In the genomic region with DNA sequence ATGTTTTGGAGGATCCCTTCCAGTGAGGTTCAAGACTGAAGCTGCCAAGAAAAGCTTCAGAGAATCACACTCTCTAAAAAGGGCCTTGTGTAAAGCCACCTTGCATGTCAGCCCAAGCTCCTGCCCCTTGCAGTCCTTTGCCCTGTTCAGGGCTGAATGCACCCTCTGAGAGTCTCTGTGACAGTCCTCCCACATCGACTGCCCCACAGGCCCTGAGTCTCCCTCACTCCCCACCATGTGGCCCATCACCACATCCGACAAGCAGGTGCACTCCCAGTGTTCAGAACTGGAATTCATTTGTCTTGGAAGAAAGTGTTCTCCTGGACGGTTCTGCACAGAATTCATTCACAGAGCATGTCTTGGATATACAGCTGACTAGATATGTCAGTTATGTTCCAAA, we compare ENCODE assay signal across 1 cellular context.
TF ChIP-seq lines count a peak whose summit lies in the region.

No MANE protein-coding gene starts in this region.

TF ChIP-seq in H1, 55 proteins besides CTCF, POLR2A, EP300 and RAD21:
- TF ChIP-seq POLR2AphosphoS5 (IDR thresholded peaks at IDR 0.05; ENCODE audit: low read depth, low read length) (no peak), TCF12 (IDR thresholded peaks at IDR 0.05; ENCODE audit: low read depth, low read length) (no peak), CBX5 (IDR thresholded peaks at IDR 0.05; ENCODE audit: low read depth, low read length) (no peak), JUND (IDR thresholded peaks at IDR 0.05; ENCODE audit: low read length) (no peak), BACH1 (IDR thresholded peaks at IDR 0.05; ENCODE audit: low read length) (no peak), CHD1 (IDR thresholded peaks at IDR 0.05; ENCODE audit: low read depth, low read length) (no peak), MAFK (IDR thresholded peaks at IDR 0.05; ENCODE audit: low read depth, low read length) (no peak), SP4 (IDR thresholded peaks at IDR 0.05; ENCODE audit: low read length) (no peak), CBX8 (IDR thresholded peaks at IDR 0.05; ENCODE audit: borderline replicate concordance, low read depth, low read length) (no peak), YY1 (IDR thresholded peaks at IDR 0.05; ENCODE audit: low read depth, low read length) (no peak), ZNF274 (IDR thresholded peaks at IDR 0.05; ENCODE audit: borderline replicate concordance, extremely low read depth, low read length) (no peak)
- TF ChIP-seq, protein P1, sequence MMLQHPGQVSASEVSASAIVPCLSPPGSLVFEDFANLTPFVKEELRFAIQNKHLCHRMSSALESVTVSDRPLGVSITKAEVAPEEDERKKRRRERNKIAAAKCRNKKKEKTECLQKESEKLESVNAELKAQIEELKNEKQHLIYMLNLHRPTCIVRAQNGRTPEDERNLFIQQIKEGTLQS (IDR thresholded peaks at IDR 0.05; ENCODE audit: insufficient read depth, low read depth, low read length) = no peak
TF ChIP-seq in H1: peak in this region for 0.
